In the genomic region with DNA sequence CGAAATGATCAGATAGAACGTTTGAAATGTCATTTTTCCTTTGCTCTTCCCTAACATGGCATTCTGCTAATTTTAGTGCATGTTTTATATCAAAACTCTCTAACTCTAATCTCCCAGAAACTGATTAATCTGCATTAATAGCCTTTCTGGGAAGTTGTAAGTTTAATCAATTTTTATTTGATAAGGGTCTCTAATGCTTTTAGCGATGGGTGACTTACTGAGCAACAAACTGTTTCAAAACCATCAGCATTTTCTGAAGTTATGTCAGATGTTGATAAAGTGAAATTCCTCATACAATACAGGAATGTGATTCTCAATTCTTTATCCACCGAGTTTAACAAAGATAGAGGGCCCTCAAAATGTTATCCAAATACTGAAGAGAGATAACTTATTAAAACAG, we compare ENCODE assay signal across 27 cellular contexts.
"Had no signal": no experiment of that assay in that cellular context is flagged by ENCODE, and none has a peak within 500 bp of the region (broad histone marks: within the 10 kb centered on the region; RNA-seq: fewer than 3 reads in every experiment).

No MANE protein-coding gene starts in this region.

- ATAC-seq: stimulated activated effector memory CD8-positive, alpha-beta T cell treated with anti-CD3 and anti-CD28 coated beads, Interleukin-12 subunit alpha, Interleukin-12 subunit beta, amount 100 ng/mL, for 72 hours; stimulated activated memory B cell treated with anti-CD40 and anti-IgM and Interleukin-4, amounts not matched to agents 10 μg/mL and 1 μg/mL and 100 μg/mL, for 72 hours; stimulated activated naive B cell treated with anti-CD40 and anti-IgM and Interleukin-4, amounts not matched to agents 10 μg/mL and 1 μg/mL and 100 μg/mL, for 72 hours; stimulated activated naive CD8-positive, alpha-beta T cell treated with anti-CD3 and anti-CD28 coated beads, Interleukin-15, amount 100 ng/mL, for 72 hours; stimulated activated naive CD8-positive, alpha-beta T cell treated with anti-CD3 and anti-CD28 coated beads, Interleukin-15, Interleukin-2, amounts not matched to agents 100 U/mL and 50 U/mL, for 24 hours; upper lobe of right lung had no signal

- FAIRE-seq: urothelium cell line had no signal

- H3K36me3 ChIP-seq: stomach, suprapubic skin, thoracic aorta, thyroid gland, tibial artery, tibial nerve, transverse colon, upper lobe of left lung, upper lobe of right lung, uterus, vagina had no signal

- DNase-seq: stimulated activated CD4-positive, alpha-beta T cell treated with anti-CD3 and anti-CD28 coated beads, Interleukin-2, amount 100 ng/mL, for 48 hours; stimulated activated CD4-positive, alpha-beta T cell treated with anti-CD3 and anti-CD28 coated beads, Interleukin-4, amount 100 ng/mL, for 1 hour; stimulated activated CD4-positive, alpha-beta T cell treated with anti-CD3 and anti-CD28 coated beads, Interleukin-4, amount 100 ng/mL, for 24 hours; stimulated activated CD4-positive, alpha-beta T cell treated with anti-CD3 and anti-CD28 coated beads, Interleukin-4, amount 100 ng/mL, for 4 hours; stimulated activated CD8-positive, alpha-beta memory T cell treated with anti-CD3 and anti-CD28 coated beads, Interleukin-4, amount 100 ng/mL, for 48 hours; stimulated activated naive B cell treated with anti-CD40 and anti-IgM and Interleukin-4, amounts not matched to agents 10 μg/mL and 1 μg/mL and 100 μg/mL, for 72 hours; stimulated activated naive CD4-positive, alpha-beta T cell; stimulated activated naive CD4-positive, alpha-beta T cell treated with Interleukin-2 at 50 U/mL for 16 hours; stimulated activated naive CD8-positive, alpha-beta T cell treated with anti-CD3 and anti-CD28 coated beads, Interleukin-15, amount 100 ng/mL, for 72 hours; stimulated activated naive CD8-positive, alpha-beta T cell treated with anti-CD3 and anti-CD28 coated beads, Interleukin-15, Interleukin-2, amounts not matched to agents 100 U/mL and 50 U/mL, for 24 hours; stomach; substantia nigra; testis; thyroid gland; tibial artery; transverse colon; trophoblast cell; upper lobe of left lung; upper lobe of right lung; uterus had no signal

- H3K27ac ChIP-seq: stomach, suprapubic skin, testis, thoracic aorta, thyroid gland, tibial artery, tibial nerve, transverse colon, upper lobe of left lung, upper lobe of right lung, uterus, vagina had no signal

- H3K4me3 ChIP-seq: stomach, suprapubic skin, testis, thoracic aorta, thyroid gland, tibial artery, tibial nerve, transverse colon, upper lobe of left lung, upper lobe of right lung, uterus, vagina had no signal

- H3K9me3 ChIP-seq: suprapubic skin, testis, thoracic aorta, thyroid gland, tibial artery, tibial nerve, transverse colon, upper lobe of left lung, upper lobe of right lung, uterus, vagina had no signal

- H3K4me1 ChIP-seq: stomach, suprapubic skin, testis, thyroid gland, tibial artery, transverse colon, upper lobe of left lung, upper lobe of right lung, uterus had no signal

- H3K27me3 ChIP-seq: stomach, suprapubic skin, testis, thyroid gland, tibial artery, tibial nerve, transverse colon, upper lobe of left lung, upper lobe of right lung, uterus, vagina had no signal
